Comparison of ENCODE assay signal across 9 cellular contexts in the genomic region with DNA sequence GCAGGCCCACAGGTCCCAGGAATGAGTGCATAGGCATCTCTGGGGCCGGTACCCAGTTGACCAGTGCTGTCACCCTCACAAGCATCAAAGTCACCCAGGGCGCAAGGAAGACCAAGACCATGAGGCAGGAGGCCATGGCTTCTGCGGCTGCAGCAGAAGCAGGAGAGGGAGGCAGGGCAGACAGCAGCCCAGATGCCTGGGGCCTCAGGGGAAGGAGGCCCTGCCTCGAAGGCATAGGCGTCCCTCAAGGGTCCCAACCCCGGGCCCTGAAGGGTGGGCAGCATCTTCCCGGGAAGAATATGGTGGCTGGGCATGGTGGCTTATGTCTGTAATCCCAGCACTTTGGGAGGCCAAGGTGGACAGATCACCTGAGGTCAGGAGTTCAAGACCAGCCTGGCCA. TPM values are rescaled to one million over a fixed set of nuclear protein-coding genes. Genes with fewer than 3 reads are reported as not detected.
"Had no signal": no experiment of that assay in that cellular context is flagged by ENCODE, and none has a peak within 500 bp of the region (broad histone marks: within the 10 kb centered on the region; RNA-seq: fewer than 3 reads in every experiment).

No MANE protein-coding gene starts in this region.

- H3K27ac Mint-ChIP-seq: IgD-negative memory B cell had no signal

- H3K27ac ChIP-seq: HL-60 had no signal

- ATAC-seq: HepG2, K562 had no signal

- H3K27me3 Mint-ChIP-seq: IgD-negative memory B cell had no signal

- H3K4me3 ChIP-seq: K562 had no signal

- DNase-seq: IMR-90, KBM-7, KG1 had no signal

RNA-seq across cellular contexts. Expression of gene FAM209A, which starts 3.0 kb away (rescaled TPM):
- total RNA-seq: HT1080 had no signal
- polyA plus RNA-seq: IgD-negative memory B cell had no signal

RNA-seq across cellular contexts. Expression of gene FAM209B, which starts 5.5 kb away (rescaled TPM):
- total RNA-seq: HT-29, HT1080, IMR-90, K562 had no signal
